In genomic region chr5:143134269-143134668, GRCh38 we compare ENCODE assay signal across 26 cellular contexts.
DNase-seq lines count a peak whose midpoint lies in the region; ATAC-seq, FAIRE-seq and TF ChIP-seq lines count a peak whose summit lies in the region.
"Had no signal": no experiment of that assay in that cellular context is flagged by ENCODE, and none has a peak within 500 bp of the region (broad histone marks: within the 10 kb centered on the region; RNA-seq: fewer than 3 reads in every experiment).

No MANE protein-coding gene starts in this region.

- POLR2A ChIA-PET in WTC11 (lab: Charles Lee), result no interaction called here

- DNase-seq in NCI-H2171 treated with DMSO at 0.1 percent for 48 hours (lab: John Stamatoyannopoulos, UW), result peak; percentile 7
- no peak for DNase-seq in NCI-H2171 (lab: John Stamatoyannopoulos, UW)
- DNase-seq in WTC11 (ENCODE audit: low spot score), result no peak
- no peak for DNase-seq in keratinocyte (ENCODE audit: low read depth, low spot score)
- no peak for DNase-seq in activated naive CD4-positive, alpha-beta T cell treated with anti-CD3 and anti-CD28 coated beads, Interleukin-2, amount 50 U/mL, for 16 hours
- no peak for DNase-seq in NCI-H510A (lab: John Stamatoyannopoulos, UW)
- DNase-seq in osteocyte (ENCODE audit: extremely low spot score, unreplicated experiment), result no peak
- DNase-seq: activated CD4-positive, alpha-beta T cell treated with anti-CD3 and anti-CD28 coated beads for 4 hours; activated CD8-positive, alpha-beta memory T cell treated with anti-CD3 and anti-CD28 coated beads, Interleukin-2, amount 10 ng/mL, durations not matched to agents 7 days and 5 days; central memory CD4-positive, alpha-beta T cell; erythroblast; GOT3; left lung; mucosa of descending colon; MV-4-11; NCI-H187; NK-92 treated with Interleukin-12 subunit alpha and Interleukin-12 subunit beta, amount 100 ng/mL, for 24 hours; ovary; stimulated activated CD4-positive, alpha-beta T cell treated with anti-CD3 and anti-CD28 coated beads, Interleukin-2, amount 100 ng/mL, for 48 hours; stomach; SW 1271; upper lobe of right lung had no signal

- H3K9me3 Mint-ChIP-seq in WTC11 (no peaks in the 10 kb centered on the region), osteocyte (ENCODE audit: unreplicated experiment) (no peaks in the 10 kb centered on the region)
- H3K9me3 Mint-ChIP-seq: activated T-helper 2 cell treated with anti-CD3 and anti-CD28 coated beads, Interferon-gamma antibody, Interleukin-2, Interleukin-4, amounts not matched to agents 10 μg/mL and 5 μg/mL and 100 μg/mL, durations not matched to agents 14 hours and 24 hours and 36 hours had no signal

- H3K27me3 ChIP-seq in keratinocyte (ENCODE audit: control insufficient read depth, extremely low read depth, insufficient read depth, low read length) (no peaks in the 10 kb centered on the region), thymus (ENCODE audit: control insufficient read depth, insufficient read depth) (no peaks in the 10 kb centered on the region)
- H3K27me3 ChIP-seq: left lung, ovary, stomach, upper lobe of right lung had no signal

- H3K4me3 Mint-ChIP-seq in WTC11, result no peak overlapping the region
- no peak overlapping the region for H3K4me3 Mint-ChIP-seq in osteocyte (ENCODE audit: unreplicated experiment)
- H3K4me3 Mint-ChIP-seq: activated CD8-positive, alpha-beta memory T cell treated with anti-CD3 and anti-CD28 coated beads, Interleukin-2, amount 10 ng/mL, durations not matched to agents 7 days and 5 days had no signal

- H2AFZ ChIP-seq in keratinocyte (ENCODE audit: control insufficient read depth, low read length), result peak overlapping the region; percentile 24

- H3K9me3 ChIP-seq in keratinocyte (ENCODE audit: control insufficient read depth, low read depth, low read length) (no peaks in the 10 kb centered on the region), thymus (ENCODE audit: control insufficient read depth) (no peaks in the 10 kb centered on the region)
- H3K9me3 ChIP-seq: left lung, mucosa of descending colon, ovary, stomach, upper lobe of right lung had no signal

- H3K4me1 Mint-ChIP-seq in WTC11, result no peaks in the 10 kb centered on the region; the same call in 1 of the 2 replicates
- peaks cover 4% of the 10 kb centered on the region for H3K4me1 Mint-ChIP-seq in osteocyte (ENCODE audit: unreplicated experiment)

- H3K9me1 ChIP-seq in keratinocyte (ENCODE audit: control insufficient read depth, extremely low read depth, insufficient read depth, low read length), result no peaks in the 10 kb centered on the region

- H3K27ac ChIP-seq in keratinocyte (ENCODE audit: control insufficient read depth, insufficient read depth, low read length) (no peak overlapping the region), thymus (ENCODE audit: low read depth) (peak overlapping the region; percentile 46)
- H3K27ac ChIP-seq: left lung, ovary, upper lobe of right lung had no signal

- dilution Hi-C loops in keratinocyte (cut with MboI; ENCODE audit: extremely low pct_ligation_motif_present, low sequenced_read_pairs), result no loop called here

- ATAC-seq in WTC11, result no peak
- ATAC-seq: activated CD8-positive, alpha-beta memory T cell treated with anti-CD3 and anti-CD28 coated beads, Interleukin-2, amount 10 ng/mL, durations not matched to agents 7 days and 5 days; left lung; mucosa of descending colon; upper lobe of right lung had no signal

- no peaks in the 10 kb centered on the region for H3K36me3 Mint-ChIP-seq in WTC11
- peaks cover 2% of the 10 kb centered on the region for H3K36me3 Mint-ChIP-seq in osteocyte (ENCODE audit: unreplicated experiment)

- peak overlapping the region; percentile 42; the same call in 1 of the 2 replicates for H3K27ac Mint-ChIP-seq in WTC11
- H3K27ac Mint-ChIP-seq in osteocyte (ENCODE audit: unreplicated experiment), result no peak overlapping the region
- H3K27ac Mint-ChIP-seq: activated CD8-positive, alpha-beta memory T cell treated with anti-CD3 and anti-CD28 coated beads, Interleukin-2, amount 10 ng/mL, durations not matched to agents 7 days and 5 days; activated T-helper 2 cell treated with anti-CD3 and anti-CD28 coated beads, Interferon-gamma antibody, Interleukin-2, Interleukin-4, amounts not matched to agents 10 μg/mL and 5 μg/mL and 100 μg/mL, durations not matched to agents 14 hours and 24 hours and 36 hours had no signal

- FAIRE-seq in keratinocyte (lab: Jason Lieb, UNC), result peak; percentile 51
- FAIRE-seq: A204.1, G401.6 had no signal

- no peaks in the 10 kb centered on the region for H3K27me3 Mint-ChIP-seq in WTC11 (ENCODE audit: low read depth)
- no peaks in the 10 kb centered on the region for H3K27me3 Mint-ChIP-seq in osteocyte (ENCODE audit: unreplicated experiment)
- H3K27me3 Mint-ChIP-seq: activated CD8-positive, alpha-beta memory T cell treated with anti-CD3 and anti-CD28 coated beads, Interleukin-2, amount 10 ng/mL, durations not matched to agents 7 days and 5 days had no signal

- H4K20me1 ChIP-seq in keratinocyte (ENCODE audit: control insufficient read depth, extremely low read depth, insufficient read depth, low read length), result no peaks in the 10 kb centered on the region

- peaks cover 14% of the 10 kb centered on the region for H3K4me1 ChIP-seq in keratinocyte (ENCODE audit: control insufficient read depth, extremely low read depth, insufficient read depth, low read length)
- no peaks in the 10 kb centered on the region for H3K4me1 ChIP-seq in thymus (ENCODE audit: control insufficient read depth, insufficient read depth, low read length)
- H3K4me1 ChIP-seq: left lung had no signal

- CTCF ChIA-PET in WTC11 (lab: Charles Lee), result no interaction called here

- no peaks in the 10 kb centered on the region for H3K79me2 ChIP-seq in keratinocyte (ENCODE audit: control insufficient read depth, insufficient read depth, low read length)

- H3K4me3 ChIP-seq in keratinocyte (ENCODE audit: control insufficient read depth in 2 of 3, extremely low read depth in 1 of 3, insufficient read depth in 2 of 3, low read depth in 1 of 3, low read length in 3 of 3), result no peak overlapping the region
- H3K4me3 ChIP-seq in thymus (ENCODE audit: low read length), result no peak overlapping the region
- H3K4me3 ChIP-seq: left lung, mucosa of descending colon, ovary, stomach, upper lobe of right lung had no signal

- H3K36me3 ChIP-seq in keratinocyte (ENCODE audit: control insufficient read depth in 2 of 2, extremely low read depth in 1 of 2, insufficient read depth in 2 of 2, low read length in 2 of 2) (no peaks in the 10 kb centered on the region), thymus (ENCODE audit: control insufficient read depth, insufficient read depth) (peaks cover 6% of the 10 kb centered on the region)
- H3K36me3 ChIP-seq: ovary had no signal

- H3K9ac ChIP-seq in keratinocyte (ENCODE audit: control insufficient read depth, extremely low read depth, insufficient read depth, low read length), result no peak overlapping the region

- no peak for TF ChIP-seq CTCF in WTC11 (IDR thresholded peaks at IDR 0.05)
- TF ChIP-seq CTCF in keratinocyte (optimal IDR thresholded peaks at IDR 0.05 in 1 of 3, IDR thresholded peaks at IDR 0.05 in 1 of 3, conservative IDR thresholded peaks at IDR 0.05 in 1 of 3; ENCODE audit: extremely low read depth in 1 of 3, insufficient read depth in 2 of 3, low read length in 3 of 3), result no peak
- no peak for TF ChIP-seq CTCF in osteocyte (IDR thresholded peaks at IDR 0.05)

- peak overlapping the region; percentile 3 for H3K4me2 ChIP-seq in keratinocyte (ENCODE audit: control insufficient read depth, extremely low read depth, insufficient read depth, low read depth, low read length)

- WGBS in thymus, result 95% methylated on average over 3 of the region's 3 CpGs

TF ChIP-seq in WTC11, 78 proteins besides CTCF, POLR2A, EP300 and RAD21 (continues in another document):
- TF ChIP-seq, protein P1, sequence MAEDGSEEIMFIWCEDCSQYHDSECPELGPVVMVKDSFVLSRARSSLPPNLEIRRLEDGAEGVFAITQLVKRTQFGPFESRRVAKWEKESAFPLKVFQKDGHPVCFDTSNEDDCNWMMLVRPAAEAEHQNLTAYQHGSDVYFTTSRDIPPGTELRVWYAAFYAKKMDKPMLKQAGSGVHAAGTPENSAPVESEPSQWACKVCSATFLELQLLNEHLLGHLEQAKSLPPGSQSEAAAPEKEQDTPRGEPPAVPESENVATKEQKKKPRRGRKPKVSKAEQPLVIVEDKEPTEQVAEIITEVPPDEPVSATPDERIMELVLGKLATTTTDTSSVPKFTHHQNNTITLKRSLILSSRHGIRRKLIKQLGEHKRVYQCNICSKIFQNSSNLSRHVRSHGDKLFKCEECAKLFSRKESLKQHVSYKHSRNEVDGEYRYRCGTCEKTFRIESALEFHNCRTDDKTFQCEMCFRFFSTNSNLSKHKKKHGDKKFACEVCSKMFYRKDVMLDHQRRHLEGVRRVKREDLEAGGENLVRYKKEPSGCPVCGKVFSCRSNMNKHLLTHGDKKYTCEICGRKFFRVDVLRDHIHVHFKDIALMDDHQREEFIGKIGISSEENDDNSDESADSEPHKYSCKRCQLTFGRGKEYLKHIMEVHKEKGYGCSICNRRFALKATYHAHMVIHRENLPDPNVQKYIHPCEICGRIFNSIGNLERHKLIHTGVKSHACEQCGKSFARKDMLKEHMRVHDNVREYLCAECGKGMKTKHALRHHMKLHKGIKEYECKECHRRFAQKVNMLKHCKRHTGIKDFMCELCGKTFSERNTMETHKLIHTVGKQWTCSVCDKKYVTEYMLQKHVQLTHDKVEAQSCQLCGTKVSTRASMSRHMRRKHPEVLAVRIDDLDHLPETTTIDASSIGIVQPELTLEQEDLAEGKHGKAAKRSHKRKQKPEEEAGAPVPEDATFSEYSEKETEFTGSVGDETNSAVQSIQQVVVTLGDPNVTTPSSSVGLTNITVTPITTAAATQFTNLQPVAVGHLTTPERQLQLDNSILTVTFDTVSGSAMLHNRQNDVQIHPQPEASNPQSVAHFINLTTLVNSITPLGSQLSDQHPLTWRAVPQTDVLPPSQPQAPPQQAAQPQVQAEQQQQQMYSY (CRISPR knock-in tag; IDR thresholded peaks at IDR 0.05), result no peak
- TF ChIP-seq, protein P2, sequence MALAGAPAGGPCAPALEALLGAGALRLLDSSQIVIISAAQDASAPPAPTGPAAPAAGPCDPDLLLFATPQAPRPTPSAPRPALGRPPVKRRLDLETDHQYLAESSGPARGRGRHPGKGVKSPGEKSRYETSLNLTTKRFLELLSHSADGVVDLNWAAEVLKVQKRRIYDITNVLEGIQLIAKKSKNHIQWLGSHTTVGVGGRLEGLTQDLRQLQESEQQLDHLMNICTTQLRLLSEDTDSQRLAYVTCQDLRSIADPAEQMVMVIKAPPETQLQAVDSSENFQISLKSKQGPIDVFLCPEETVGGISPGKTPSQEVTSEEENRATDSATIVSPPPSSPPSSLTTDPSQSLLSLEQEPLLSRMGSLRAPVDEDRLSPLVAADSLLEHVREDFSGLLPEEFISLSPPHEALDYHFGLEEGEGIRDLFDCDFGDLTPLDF (CRISPR knock-in tag; IDR thresholded peaks at IDR 0.05), result no peak
- no peak for TF ChIP-seq CBFB (CRISPR knock-in tag; IDR thresholded peaks at IDR 0.05; ENCODE audit: low read depth)
